ENCODE assay signal across 12 cellular contexts in the genomic region with DNA sequence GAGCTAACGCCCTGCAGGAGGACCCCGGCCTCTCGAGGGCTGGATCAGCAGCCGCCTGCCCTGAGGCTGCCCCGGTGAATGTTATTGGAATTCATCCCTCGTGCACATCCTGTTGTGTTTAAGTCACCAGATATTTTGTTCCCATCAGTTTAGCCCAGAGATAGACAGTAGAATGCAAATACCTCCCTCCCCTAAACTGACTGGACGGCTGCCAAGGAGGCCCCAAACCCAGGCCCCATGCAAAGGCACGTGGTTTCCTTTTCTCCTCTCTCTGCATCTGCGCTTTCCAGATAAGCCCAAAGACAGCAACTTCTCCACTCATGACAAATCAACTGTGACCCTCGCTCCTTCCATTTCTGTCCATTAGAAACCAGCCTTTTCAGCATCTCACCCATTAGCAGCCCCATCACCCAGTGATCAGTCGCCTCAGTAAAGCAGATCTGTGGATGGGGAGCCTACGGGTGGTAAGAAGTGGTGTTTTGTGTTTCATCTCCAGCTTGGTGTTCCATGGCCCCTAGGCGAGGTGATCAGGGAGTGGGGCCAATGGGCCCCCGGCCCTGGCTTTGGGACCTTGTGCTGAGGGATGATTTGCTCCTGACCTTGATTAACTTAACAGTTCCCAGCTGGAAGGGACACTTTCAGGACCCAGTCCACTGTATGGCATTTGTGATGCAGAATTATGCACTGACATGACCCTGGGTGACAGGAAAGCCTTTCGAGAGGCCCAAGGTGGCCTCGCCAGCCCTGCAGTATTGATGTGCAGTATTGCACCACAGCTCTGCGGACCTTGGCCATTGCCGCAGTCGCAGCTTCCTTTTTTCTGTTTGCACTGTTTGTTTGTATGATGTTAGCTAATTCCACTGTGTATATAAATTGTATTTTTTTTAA. TPM values are rescaled to one million over a fixed set of nuclear protein-coding genes. Genes with fewer than 3 reads are reported as not detected.
A peak's percentile ranks its signal among the peaks of the same experiment; 100 is the strongest.
DNase-seq lines count a peak whose midpoint lies in the region; ATAC-seq and TF ChIP-seq lines count a peak whose summit lies in the region.
"Had no signal": no experiment of that assay in that cellular context is flagged by ENCODE, and none has a peak within 500 bp of the region (broad histone marks: within the 10 kb centered on the region; RNA-seq: fewer than 3 reads in every experiment).

No MANE protein-coding gene starts in this region.

- intact Hi-C loops in body of pancreas (cut with DNase I) = no loop called here

- H3K9me3 Mint-ChIP-seq in brain = no peaks in the 10 kb centered on the region
- H3K9me3 Mint-ChIP-seq: nephron progenitor cell had no signal

- peaks cover 47% of the 10 kb centered on the region for H3K4me1 Mint-ChIP-seq in brain

- no peak overlapping the region for H3K4me3 ChIP-seq in NB4 (ENCODE audit: low read depth, low read length)
- peak overlapping the region in 1 of 2 experiments; percentile 9 for H3K4me3 ChIP-seq in neutrophil (ENCODE audit: low read depth in 1 of 2, low read length in 1 of 2)
- H3K4me3 ChIP-seq in body of pancreas = no peak overlapping the region
- H3K4me3 ChIP-seq: gastrocnemius medialis had no signal

- TF ChIP-seq POLR2A in NB4 (IDR thresholded peaks at IDR 0.05; ENCODE audit: extremely low read depth, insufficient read length) (no peak), body of pancreas (IDR thresholded peaks at IDR 0.05) (no peak)

- H3K9me3 ChIP-seq in neutrophil (no peaks in the 10 kb centered on the region), body of pancreas (no peaks in the 10 kb centered on the region)
- H3K9me3 ChIP-seq: gastrocnemius medialis had no signal

- H3K36me3 ChIP-seq in neutrophil (peaks cover 45% of the 10 kb centered on the region), body of pancreas (replicated peaks in 1 of 2; ENCODE audit: insufficient read depth in 1 of 2, low read depth in 2 of 2) (peaks cover 5 to 26% of the 10 kb centered on the region in 2 donors)

- peaks cover 22 to 24% of the 10 kb centered on the region in 2 experiments for H3K4me1 ChIP-seq in neutrophil (ENCODE audit: control insufficient read depth in 1 of 2, insufficient read depth in 1 of 2, low read depth in 1 of 2, low read length in 1 of 2)
- no peaks in the 10 kb centered on the region for H3K4me1 ChIP-seq in body of pancreas
- H3K4me1 ChIP-seq: gastrocnemius medialis had no signal

- H3K27ac Mint-ChIP-seq in brain = peak overlapping the region in 4 of 5 experiments; percentile 10 to 81 (median 56)

- no peak for TF ChIP-seq CTCF in GM13976 (IDR thresholded peaks at IDR 0.05; ENCODE audit: borderline replicate concordance, control extremely low read depth, extremely low read depth, insufficient read depth, missing control alignments)
- TF ChIP-seq CTCF in NB4 (IDR thresholded peaks at IDR 0.05; ENCODE audit: low read depth, low read length) = no peak
- no peak for TF ChIP-seq CTCF in brain (conservative IDR thresholded peaks at IDR 0.05)
- TF ChIP-seq CTCF in neutrophil (IDR thresholded peaks at IDR 0.05) = no peak
- no peak for TF ChIP-seq CTCF in body of pancreas (IDR thresholded peaks at IDR 0.05)

- in situ Hi-C loops in GM13976 (cut with MboI; ENCODE audit: low sequenced_read_pairs, unreplicated experiment) = loop anchor here (10.0 kb wide), 1 partner anchor 62 kb away; no protein-coding TSS in a partner anchor

- no peaks in the 10 kb centered on the region for H3K27me3 ChIP-seq in neutrophil
- H3K27me3 ChIP-seq in body of pancreas = no peaks in the 10 kb centered on the region
- H3K27me3 ChIP-seq: gastrocnemius medialis had no signal

- 67 to 81% methylated on average over 17 to 19 of the region's 19 CpGs for WGBS in body of pancreas, 2 donors

- H3K27ac ChIP-seq in neutrophil = peak overlapping the region; percentile 72
- H3K27ac ChIP-seq in body of pancreas = no peak overlapping the region
- H3K27ac ChIP-seq: gastrocnemius medialis had no signal

- no peaks in the 10 kb centered on the region for H3K27me3 Mint-ChIP-seq in brain

- peaks cover 65% of the 10 kb centered on the region for H3K36me3 Mint-ChIP-seq in brain

- H3K4me3 Mint-ChIP-seq in brain = no peak overlapping the region
- H3K4me3 Mint-ChIP-seq: nephron progenitor cell had no signal

- no peak for ATAC-seq in body of pancreas
- ATAC-seq: gastrocnemius medialis had no signal

- DNase-seq in GM13976 (ENCODE audit: low spot score) = peak; percentile 63
- DNase-seq in NB4 (ENCODE audit: low read depth) = peak; percentile 22
- DNase-seq in NCI-H2107 (lab: John Stamatoyannopoulos, UW) = no peak
- no peak for DNase-seq in GM03348 (ENCODE audit: low spot score)
- DNase-seq in body of pancreas = no peak
- DNase-seq: activated CD4-positive, alpha-beta T cell treated with anti-CD3 and anti-CD28 coated beads, Interleukin-2, amount 50 U/mL, for 48 hours; gastrocnemius medialis; NCI-H526 treated with DMSO at 0.1 percent for 48 hours; nephron progenitor cell had no signal

RNA-seq across cellular contexts. Expression of a gene that starts 5.2 kb away (rescaled TPM):
- polyA plus RNA-seq in brain (ENCODE audit: insufficient read depth, low read depth, low replicate concordance) = 10.0 TPM
- total RNA-seq in body of pancreas = 10 to 100 TPM in 1 of 2 donors, not detected in 1; 25.4 TPM
- total RNA-seq: astrocyte had no signal

RNA-seq across cellular contexts. Expression of a gene that starts 16.3 kb away (rescaled TPM):
- 0.56 TPM for polyA plus RNA-seq in brain (ENCODE audit: insufficient read depth, low read depth, low replicate concordance)
- total RNA-seq in body of pancreas = not detected
- total RNA-seq: gastrocnemius medialis had no signal

RNA-seq across cellular contexts. Expression of a gene that starts 36.4 kb away (rescaled TPM):
- 16.6 TPM for polyA plus RNA-seq in brain (ENCODE audit: insufficient read depth, low read depth, low replicate concordance)
- 10 to 100 TPM in 1 of 2 donors, 1 to 10 TPM in 1; 7.0 to 23.7 TPM for total RNA-seq in body of pancreas

RNA-seq across cellular contexts. Expression of a gene that starts 36.6 kb away (rescaled TPM):
- 13.4 TPM for polyA plus RNA-seq in brain (ENCODE audit: insufficient read depth, low read depth, low replicate concordance)
- total RNA-seq in body of pancreas = 10 to 100 TPM; 26.4 to 30.1 TPM

Comparison
In these comparisons a context has a peak if more than half of its experiments do, and no peak if none do; other contexts are left out.
1. DNase-seq: peak in GM13976 (single experiment) and NB4 (single experiment); none in NCI-H2107 (single experiment), GM03348 (single experiment) and body of pancreas (0 of 4).